In genomic region chr19:780935-781334, GRCh38 we compare ENCODE assay signal across 25 cellular contexts. TPM values are rescaled to one million over a fixed set of nuclear protein-coding genes. Genes with fewer than 3 reads are reported as not detected.
A peak's percentile ranks its signal among the peaks of the same experiment; 100 is the strongest.
DNase-seq lines count a peak whose midpoint lies in the region; ATAC-seq, FAIRE-seq and TF ChIP-seq lines count a peak whose summit lies in the region.
"Had no signal": no experiment of that assay in that cellular context is flagged by ENCODE, and none has a peak within 500 bp of the region (broad histone marks: within the 10 kb centered on the region; RNA-seq: fewer than 3 reads in every experiment).

No MANE protein-coding gene starts in this region.

- peak overlapping the region; percentile 22 for H3K4me3 ChIP-seq in Caco-2 (ENCODE audit: low read depth, low read length)
- H3K4me3 ChIP-seq in IMR-90 (ENCODE audit: insufficient read depth, low read depth, low read length): no peak overlapping the region
- no peak overlapping the region for H3K4me3 ChIP-seq in H1 (ENCODE audit: extremely low read depth in 1 of 4, insufficient read depth in 2 of 4, low read depth in 3 of 4, low read length in 4 of 4)
- no peak overlapping the region for H3K4me3 ChIP-seq in osteoblast (ENCODE audit: insufficient read depth, low read length)

- peaks cover 0 to 2% of the 10 kb centered on the region in 2 experiments; a peak in 2 of 4 replicates for H3K79me2 ChIP-seq in H1 (ENCODE audit: control insufficient read depth in 1 of 2, insufficient read depth in 2 of 2, low read length in 2 of 2)
- no peaks in the 10 kb centered on the region for H3K79me2 ChIP-seq in osteoblast (ENCODE audit: insufficient read depth, low read length)

- POLR2A ChIA-PET in Caco-2 (lab: Charles Lee) (interaction anchor here (1.1 kb wide), 1 partner anchor 9 kb away, joined by 6 read pairs; no protein-coding TSS in a partner anchor), IMR-90 (lab: Charles Lee; ENCODE audit: unreplicated experiment) (interaction anchor here (0.8 kb wide), 1 partner anchor 81 kb away, joined by 3 read pairs; no protein-coding TSS in a partner anchor), H1 (lab: Charles Lee; ENCODE audit: partially characterized antibody) (interaction anchor here (0.6 to 9.0 kb wide), 8 partner anchors 8 to 257 kb away, joined by 3 to 61 read pairs (median 10); partner anchors contain the start of gene PTBP1)

- H3K14ac ChIP-seq in IMR-90 (replicated peaks; ENCODE audit: low read depth, low read length) (no peak overlapping the region), H1 (ENCODE audit: insufficient read length) (no peak overlapping the region)

- ATAC-seq in IMR-90 (ENCODE audit: low read depth) (no peak), GM19351 (IDR thresholded peaks at IDR 0.05; ENCODE audit: unreplicated experiment) (no peak)

- no peaks in the 10 kb centered on the region for H3K36me3 ChIP-seq in Caco-2 (ENCODE audit: control insufficient read depth, insufficient read depth, low read length)
- H3K36me3 ChIP-seq in IMR-90 (ENCODE audit: control insufficient read depth, insufficient read depth, low read length): no peaks in the 10 kb centered on the region
- no peaks in the 10 kb centered on the region for H3K36me3 ChIP-seq in H1 (ENCODE audit: control insufficient read depth in 2 of 4, insufficient read depth in 4 of 4, low read length in 3 of 4)
- no peaks in the 10 kb centered on the region for H3K36me3 ChIP-seq in osteoblast (ENCODE audit: insufficient read depth, low read length)

- H3K9me3 Mint-ChIP-seq in Caco-2 (ENCODE audit: unreplicated experiment): no peaks in the 10 kb centered on the region
- H3K9me3 Mint-ChIP-seq: IgD-negative memory B cell had no signal

- no peak overlapping the region for H3K56ac ChIP-seq in IMR-90 (ENCODE audit: extremely low read depth, insufficient read depth, low read length)
- H3K56ac ChIP-seq in H1 (replicated peaks; ENCODE audit: insufficient read length, low read depth, low read length): no peak overlapping the region

- H3K36me3 Mint-ChIP-seq in Caco-2 (ENCODE audit: insufficient read depth, unreplicated experiment): peaks cover 53% of the 10 kb centered on the region
- H3K36me3 Mint-ChIP-seq: IgD-negative memory B cell had no signal

- intact Hi-C loops in Caco-2 (cut with micrococcal nuclease; ENCODE audit: unreplicated experiment): no loop called here
- intact Hi-C loops in IMR-90 (cut with micrococcal nuclease): no loop called here

- no peak overlapping the region for H2AFZ ChIP-seq in IMR-90 (replicated peaks; ENCODE audit: low read length, poor library complexity)
- H2AFZ ChIP-seq in H1 (ENCODE audit: low read length): no peak overlapping the region
- no peak overlapping the region for H2AFZ ChIP-seq in osteoblast (ENCODE audit: low read length)

- peak overlapping the region; percentile 91 for H3K27ac Mint-ChIP-seq in Caco-2 (ENCODE audit: unreplicated experiment)
- H3K27ac Mint-ChIP-seq: IgD-negative memory B cell had no signal

- H2BK15ac ChIP-seq in IMR-90 (ENCODE audit: low read depth, low read length) (no peak overlapping the region), H1 (ENCODE audit: low read length) (peak overlapping the region; percentile 95; the same call in 1 of the 2 replicates)

- dilution Hi-C loops in IMR-90 (cut with HindIII; ENCODE audit: low sequenced_read_pairs, unreplicated experiment): no loop called here

- H3K27ac ChIP-seq in IMR-90 (ENCODE audit: insufficient read depth, low read length): no peak overlapping the region
- no peak overlapping the region for H3K27ac ChIP-seq in H1 (ENCODE audit: low read depth, low read length)
- no peak overlapping the region for H3K27ac ChIP-seq in osteoblast (ENCODE audit: low read depth, low read length)
- H3K27ac ChIP-seq: C4-2B, HL-60 had no signal

- peaks cover 12% of the 10 kb centered on the region for H3K4me1 ChIP-seq in Caco-2
- H3K4me1 ChIP-seq in IMR-90 (ENCODE audit: control insufficient read depth, insufficient read depth, low read length): peaks cover 19% of the 10 kb centered on the region
- H3K4me1 ChIP-seq in H1 (replicated peaks in 1 of 4; ENCODE audit: control insufficient read depth in 3 of 4, insufficient read depth in 4 of 4, low read length in 3 of 4): peaks cover 7 to 16% (median 12%) of the 10 kb centered on the region in 4 experiments
- peaks cover 18% of the 10 kb centered on the region for H3K4me1 ChIP-seq in osteoblast (ENCODE audit: insufficient read depth, low read length)

- H2BK120ac ChIP-seq in IMR-90 (ENCODE audit: low read depth, low read length) (peak overlapping the region; percentile 59; the same call in 1 of the 2 replicates), H1 (replicated peaks; ENCODE audit: low read depth, low read length) (no peak overlapping the region)

- peak overlapping the region; percentile 66 for H2BK20ac ChIP-seq in IMR-90 (ENCODE audit: low read depth, low read length)
- peak overlapping the region; percentile 97; the same call in 1 of the 2 replicates for H2BK20ac ChIP-seq in H1 (ENCODE audit: low read length)

- H3K9ac ChIP-seq in IMR-90 (ENCODE audit: low read depth, low read length): no peak overlapping the region
- H3K9ac ChIP-seq in H1 (replicated peaks in 1 of 4; ENCODE audit: extremely low read depth in 1 of 4, low read depth in 3 of 4, low read length in 3 of 4): no peak overlapping the region

- CTCF ChIA-PET in Caco-2 (lab: Charles Lee) (no interaction called here), IMR-90 (lab: Yijun Ruan, JAX) (no interaction called here), H1 (lab: Charles Lee; ENCODE audit: partially characterized antibody) (interaction anchor here (1.3 to 2.5 kb wide), 2 partner anchors 11 to 76 kb away, joined by 3 to 10 read pairs; no protein-coding TSS in a partner anchor)

- H2AK5ac ChIP-seq in IMR-90 (ENCODE audit: low read depth, low read length): peak overlapping the region; percentile 27; the same call in 1 of the 2 replicates
- H2AK5ac ChIP-seq in H1 (ENCODE audit: low read depth, low read length): peak overlapping the region; percentile 93; the same call in 1 of the 2 replicates

- no peak for DNase-seq in Caco-2
- no peak for DNase-seq in IMR-90
- DNase-seq in H1 (ENCODE audit: low read depth in 1 of 2, low spot score in 2 of 2): no peak
- DNase-seq in osteoblast (ENCODE audit: insufficient read length, low spot score, missing footprints): peak; percentile 26
- no peak for DNase-seq in UCSD-AML1 (lab: John Stamatoyannopoulos, UW; ENCODE audit: unreplicated experiment)
- no peak for DNase-seq in activated naive CD4-positive, alpha-beta T cell (lab: John Stamatoyannopoulos, UW)
- DNase-seq: ACHN, AML-193, DMS79, MM.1S, NCI-H1092, NCI-H1436 treated with DMSO at 0.1 percent for 48 hours, NCI-H2029 treated with DMSO at 0.1 percent for 48 hours, NCI-H2171 treated with DMSO at 0.1 percent for 48 hours, NCI-H510A, NCI-H748 treated with DMSO at 0.1 percent for 48 hours, OCI-M1, SW 1271 had no signal

- no peaks in the 10 kb centered on the region for H3K23me2 ChIP-seq in H1 (ENCODE audit: low read depth, low read length)

- WGBS in IMR-90 (ENCODE audit: extremely low coverage in 2 of 2, insufficient read length in 1 of 2), 2 experiments: 80% methylated on average over 10 of the region's 15 CpGs; no CpG with 5 or more reads in 1 of the 2 experiments
- WGBS in H1 (ENCODE audit: extremely low coverage in 1 of 2, insufficient coverage in 1 of 2, insufficient read length in 1 of 2, insufficient replicate concordance in 2 of 2, low coverage in 1 of 2, low lambda C conversion rate in 2 of 2, missing lambda C conversion rate in 1 of 2), 2 experiments: 95% methylated on average over 15 of the region's 15 CpGs; no CpG with 5 or more reads in 1 of the 2 experiments

- H4K5ac ChIP-seq in IMR-90 (ENCODE audit: low read depth, low read length): no peak overlapping the region
- no peak overlapping the region for H4K5ac ChIP-seq in H1 (ENCODE audit: insufficient read length, low read depth, low read length)

- TF ChIP-seq POLR2A in IMR-90 (IDR thresholded peaks at IDR 0.05; ENCODE audit: low read depth, low read length) (no peak), H1 (IDR thresholded peaks at IDR 0.05; ENCODE audit: control extremely low read depth in 1 of 2, low read depth in 2 of 2, low read length in 2 of 2) (no peak)

- H3K79me1 ChIP-seq in IMR-90 (ENCODE audit: low read depth in 1 of 2, low read length in 2 of 2) (peaks cover 2 to 38% of the 10 kb centered on the region in 2 experiments; a peak in 2 of 4 replicates), H1 (ENCODE audit: low read depth, low read length) (no peaks in the 10 kb centered on the region; the same call in 1 of the 2 replicates)

- H2BK12ac ChIP-seq in H1 (ENCODE audit: low read depth, low read length): peak overlapping the region; percentile 84

- H4K20me1 ChIP-seq in IMR-90 (ENCODE audit: insufficient read depth, low read length) (peaks cover 3% of the 10 kb centered on the region; the same call in 1 of the 2 replicates), H1 (replicated peaks in 1 of 2; ENCODE audit: control insufficient read depth in 1 of 2, insufficient read depth in 2 of 2, low read length in 2 of 2) (no peaks in the 10 kb centered on the region), osteoblast (ENCODE audit: insufficient read depth, low read length) (no peaks in the 10 kb centered on the region)

- H3K9me1 ChIP-seq in IMR-90 (ENCODE audit: insufficient read depth, low read length): peaks cover 15% of the 10 kb centered on the region

- H3K18ac ChIP-seq in IMR-90 (ENCODE audit: low read depth, low read length) (no peak overlapping the region), H1 (ENCODE audit: extremely low read depth, low read length) (peak overlapping the region; percentile 96; the same call in 1 of the 2 replicates)

- no peak for TF ChIP-seq RAD21 in IMR-90 (IDR thresholded peaks at IDR 0.05; ENCODE audit: low read length)
- no peak for TF ChIP-seq RAD21 in H1 (IDR thresholded peaks at IDR 0.05 in 1 of 2, conservative IDR thresholded peaks at IDR 0.05 in 1 of 2; ENCODE audit: low read depth in 2 of 2, low read length in 2 of 2)

- peak overlapping the region; percentile 94 for H3K4me3 Mint-ChIP-seq in Caco-2 (ENCODE audit: unreplicated experiment)
- H3K4me3 Mint-ChIP-seq: IgD-negative memory B cell had no signal

- H3K23ac ChIP-seq in IMR-90 (ENCODE audit: low read depth, low read length) (no peak overlapping the region), H1 (ENCODE audit: insufficient read length) (no peak overlapping the region)

- no peak for FAIRE-seq in H1 (lab: Jason Lieb, UNC)

- peaks cover 6% of the 10 kb centered on the region for H3K4me1 Mint-ChIP-seq in Caco-2 (ENCODE audit: low read depth, unreplicated experiment)
- H3K4me1 Mint-ChIP-seq: IgD-negative memory B cell had no signal

- H4K91ac ChIP-seq in IMR-90 (ENCODE audit: insufficient read depth, low read depth, low read length) (peak overlapping the region; percentile 55), H1 (replicated peaks; ENCODE audit: insufficient read length, low read length) (no peak overlapping the region)

- no peak for TF ChIP-seq EP300 in H1 (IDR thresholded peaks at IDR 0.05; ENCODE audit: borderline replicate concordance in 1 of 2, low read depth in 2 of 2, low read length in 2 of 2)

- H3K4me2 ChIP-seq in IMR-90 (ENCODE audit: low read depth, low read length): no peak overlapping the region
- H3K4me2 ChIP-seq in H1 (ENCODE audit: insufficient read depth in 1 of 2, low read depth in 2 of 2, low read length in 2 of 2): no peak overlapping the region
- H3K4me2 ChIP-seq in osteoblast (ENCODE audit: insufficient read depth, low read length): no peak overlapping the region

- no TSS peak for BruUV-seq in Caco-2 (replicated peaks; lab: Mats Ljungman, UMichigan)
- BruUV-seq in IMR-90 (replicated peaks; lab: Mats Ljungman, UMichigan): no TSS peak

- no peaks in the 10 kb centered on the region for H3K9me3 ChIP-seq in Caco-2
- H3K9me3 ChIP-seq in IMR-90 (ENCODE audit: control insufficient read depth, insufficient read depth, low read length): no peaks in the 10 kb centered on the region
- H3K9me3 ChIP-seq in H1 (ENCODE audit: insufficient read depth in 2 of 2, low read depth in 1 of 2, low read length in 1 of 2): no peaks in the 10 kb centered on the region
- no peaks in the 10 kb centered on the region for H3K9me3 ChIP-seq in osteoblast (ENCODE audit: low read depth, low read length)
- H3K9me3 ChIP-seq: HAP-1 had no signal

- TF ChIP-seq CTCF in Caco-2 (IDR thresholded peaks at IDR 0.05; ENCODE audit: insufficient read depth in 1 of 2, low read depth in 1 of 2, low read length in 1 of 2, severe bottlenecking in 1 of 2, unreplicated experiment in 1 of 2) (no peak), IMR-90 (conservative IDR thresholded peaks at IDR 0.05; ENCODE audit: low read depth, low read length) (no peak), H1 (IDR thresholded peaks at IDR 0.05; ENCODE audit: control extremely low read depth in 1 of 3, insufficient read depth in 1 of 3, low read depth in 1 of 3, low read length in 3 of 3) (no peak), osteoblast (IDR thresholded peaks at IDR 0.05; ENCODE audit: extremely low read depth, low read depth, low read length) (no peak)

- H2BK5ac ChIP-seq in IMR-90 (ENCODE audit: low read depth, low read length, poor library complexity, severe bottlenecking): no peak overlapping the region
- peak overlapping the region; percentile 71; the same call in 1 of the 2 replicates for H2BK5ac ChIP-seq in H1 (ENCODE audit: low read depth, low read length)

- H2AK9ac ChIP-seq in IMR-90 (replicated peaks; ENCODE audit: low read depth, low read length, poor library complexity): peak overlapping the region; percentile 52

- H3K27me3 Mint-ChIP-seq in Caco-2 (ENCODE audit: insufficient read depth, unreplicated experiment): no peaks in the 10 kb centered on the region

- H4K8ac ChIP-seq in IMR-90 (ENCODE audit: low read depth in 2 of 2, low read length in 2 of 2) (no peak overlapping the region), H1 (ENCODE audit: extremely low read depth, insufficient read depth, low read length) (no peak overlapping the region)

- peak overlapping the region; percentile 74 for H3K4ac ChIP-seq in IMR-90 (ENCODE audit: low read depth, low read length)
- no peak overlapping the region for H3K4ac ChIP-seq in H1 (replicated peaks; ENCODE audit: insufficient read length, low read depth, low read length)

- in situ Hi-C loops in IMR-90 (cut with MboI; ENCODE audit: low sequenced_read_pairs): no loop called here

- H3K27me3 ChIP-seq in Caco-2 (replicated peaks; ENCODE audit: control insufficient read depth, insufficient read depth, low read length): no peaks in the 10 kb centered on the region
- H3K27me3 ChIP-seq in IMR-90 (ENCODE audit: control insufficient read depth, insufficient read depth, low read length): no peaks in the 10 kb centered on the region
- H3K27me3 ChIP-seq in H1 (replicated peaks in 1 of 4; ENCODE audit: control insufficient read depth in 3 of 4, extremely low read depth in 1 of 4, insufficient read depth in 3 of 4, low read length in 3 of 4): no peaks in the 10 kb centered on the region
- no peaks in the 10 kb centered on the region for H3K27me3 ChIP-seq in osteoblast (ENCODE audit: insufficient read depth, low read length)

RNA-seq across cellular contexts. Expression of gene PTBP1, which starts 16.3 kb away (rescaled TPM):
- total RNA-seq in Caco-2 (2022) (510 and 522 TPM in 2 replicates), IMR-90 (2012; rRNA removed) (95.5 and 146 TPM in 2 replicates), osteoblast (106 and 124 TPM in 2 replicates)
- polyA plus RNA-seq in IMR-90 (2012; rRNA removed) (269 and 483 TPM in 2 replicates), H1 (2011; rRNA removed) (528 and 645 TPM in 2 replicates)
- polyA plus RNA-seq in IMR-90 (2012; cell fraction: cytosol; rRNA removed): 96.3 and 257 TPM in 2 replicates
- polyA plus RNA-seq in IMR-90 (2012; cell fraction: nucleus; rRNA removed; ENCODE audit: low replicate concordance): 324 and 629 TPM in 2 replicates
- total RNA-seq in H1 (2021; fragmentation: NEBNext Ultra II Directional; extraction: Animal tissue kit (Norgen Biotek cat#: 25700)): 873 and 888 TPM in 2 replicates
- 260 TPM for polyA plus RNA-seq in H1 (2011; cell fraction: cytosol; rRNA removed)
- polyA plus RNA-seq in H1 (2011; cell fraction: nucleus; rRNA removed): 826 TPM
- polyA plus RNA-seq in H1 (2012, experiment 1 of 2): 649 to 848 TPM (median 690 TPM) in 4 replicates
- 847 TPM for polyA plus RNA-seq in H1 (2012, experiment 2 of 2)
- 606 TPM for polyA plus RNA-seq in H1 (2013, experiment 1 of 2)
- 550 TPM for polyA plus RNA-seq in H1 (2013, experiment 2 of 2)
- polyA minus RNA-seq in H1 (2011; rRNA and poly(A)+ RNA removed): 439 and 460 TPM in 2 replicates
- 362 TPM for polyA minus RNA-seq in H1 (2011; cell fraction: cytosol; rRNA and poly(A)+ RNA removed)
- polyA minus RNA-seq in H1 (2011; cell fraction: nucleus; rRNA and poly(A)+ RNA removed): 312 TPM

RNA-seq across cellular contexts. Expression of gene MISP, which starts 30.0 kb away (rescaled TPM):
- total RNA-seq in Caco-2 (2022) (27.8 and 36.4 TPM in 2 replicates), IMR-90 (2012; rRNA removed) (not detected in 2 replicates), osteoblast (0.36 and 0.59 TPM in 2 replicates)
- polyA plus RNA-seq in IMR-90 (2012; rRNA removed) (0.03 TPM in 1 of 2 replicates, not detected in the other), H1 (2011; rRNA removed) (0.45 and 0.52 TPM in 2 replicates)
- polyA plus RNA-seq in IMR-90 (2012; cell fraction: cytosol; rRNA removed): 0.02 TPM in 1 of 2 replicates, not detected in the other
- polyA plus RNA-seq in IMR-90 (2012; cell fraction: nucleus; rRNA removed; ENCODE audit: low replicate concordance): 0.11 and 0.13 TPM in 2 replicates
- 0.43 and 0.54 TPM in 2 replicates for total RNA-seq in H1 (2021; fragmentation: NEBNext Ultra II Directional; extraction: Animal tissue kit (Norgen Biotek cat#: 25700))
- polyA plus RNA-seq in H1 (2011; cell fraction: cytosol; rRNA removed): 0.45 TPM
- 0.77 TPM for polyA plus RNA-seq in H1 (2011; cell fraction: nucleus; rRNA removed)
- polyA plus RNA-seq in H1 (2012, experiment 1 of 2): 0.35 to 0.93 TPM (median 0.72 TPM) in 4 replicates
- 0.84 TPM for polyA plus RNA-seq in H1 (2012, experiment 2 of 2)
- polyA plus RNA-seq in H1 (2013, experiment 1 of 2): 0.26 TPM
- polyA plus RNA-seq in H1 (2013, experiment 2 of 2): 0.39 TPM
- polyA minus RNA-seq in H1 (2011; rRNA and poly(A)+ RNA removed): 0.41 and 0.46 TPM in 2 replicates
- polyA minus RNA-seq in H1 (2011; cell fraction: cytosol; rRNA and poly(A)+ RNA removed): 1.2 TPM
- 0.60 TPM for polyA minus RNA-seq in H1 (2011; cell fraction: nucleus; rRNA and poly(A)+ RNA removed)
- polyA plus RNA-seq: IgD-negative memory B cell had no signal

RNA-seq across cellular contexts. Expression of gene PLPPR3, which starts 40.8 kb away (rescaled TPM):
- total RNA-seq in Caco-2 (2022) (5.1 and 7.1 TPM in 2 replicates), IMR-90 (2012; rRNA removed) (0.36 and 0.56 TPM in 2 replicates), osteoblast (0.36 TPM in 1 of 2 replicates, not detected in the other)
- polyA plus RNA-seq in IMR-90 (2012; rRNA removed) (1.2 and 2.0 TPM in 2 replicates), H1 (2011; rRNA removed) (76.4 and 109 TPM in 2 replicates)
- 1.0 and 4.3 TPM in 2 replicates for polyA plus RNA-seq in IMR-90 (2012; cell fraction: cytosol; rRNA removed)
- 1.4 and 3.6 TPM in 2 replicates for polyA plus RNA-seq in IMR-90 (2012; cell fraction: nucleus; rRNA removed; ENCODE audit: low replicate concordance)
- 66.2 and 71.7 TPM in 2 replicates for total RNA-seq in H1 (2021; fragmentation: NEBNext Ultra II Directional; extraction: Animal tissue kit (Norgen Biotek cat#: 25700))
- 66.5 TPM for polyA plus RNA-seq in H1 (2011; cell fraction: cytosol; rRNA removed)
- polyA plus RNA-seq in H1 (2011; cell fraction: nucleus; rRNA removed): 89.7 TPM
- 24.6 to 62.3 TPM (median 53.0 TPM) in 4 replicates for polyA plus RNA-seq in H1 (2012, experiment 1 of 2)
- polyA plus RNA-seq in H1 (2012, experiment 2 of 2): 35.8 TPM
- polyA plus RNA-seq in H1 (2013, experiment 1 of 2): 66.3 TPM
- 72.6 TPM for polyA plus RNA-seq in H1 (2013, experiment 2 of 2)
- 39.8 and 46.2 TPM in 2 replicates for polyA minus RNA-seq in H1 (2011; rRNA and poly(A)+ RNA removed)
- 66.8 TPM for polyA minus RNA-seq in H1 (2011; cell fraction: cytosol; rRNA and poly(A)+ RNA removed)
- 32.2 TPM for polyA minus RNA-seq in H1 (2011; cell fraction: nucleus; rRNA and poly(A)+ RNA removed)
- total RNA-seq: HT1080, LHCN-M2 had no signal
- polyA plus RNA-seq: IgD-negative memory B cell had no signal

RNA-seq across cellular contexts. Expression of gene AZU1, which starts 46.7 kb away (rescaled TPM):
- not detected in 2 replicates for total RNA-seq in Caco-2 (2022)
- total RNA-seq in IMR-90 (2012; rRNA removed): not detected in 2 replicates
- polyA plus RNA-seq in IMR-90 (2012; rRNA removed): 0.12 TPM in 1 of 2 replicates, not detected in the other
- 0.04 TPM in 1 of 2 replicates, not detected in the other for polyA plus RNA-seq in IMR-90 (2012; cell fraction: cytosol; rRNA removed)
- 2.3 and 4.0 TPM in 2 replicates for polyA plus RNA-seq in IMR-90 (2012; cell fraction: nucleus; rRNA removed; ENCODE audit: low replicate concordance)
- total RNA-seq in H1 (2021; fragmentation: NEBNext Ultra II Directional; extraction: Animal tissue kit (Norgen Biotek cat#: 25700)): 0.80 and 1.7 TPM in 2 replicates
- polyA plus RNA-seq in H1 (2011; rRNA removed): 1.3 and 2.7 TPM in 2 replicates
- polyA plus RNA-seq in H1 (2011; cell fraction: cytosol; rRNA removed): 1.1 TPM
- 5.9 TPM for polyA plus RNA-seq in H1 (2011; cell fraction: nucleus; rRNA removed)
- polyA plus RNA-seq in H1 (2012, experiment 1 of 2): 0.33 to 1.8 TPM (median 1.0 TPM) in 4 replicates
- 0.26 TPM for polyA plus RNA-seq in H1 (2012, experiment 2 of 2)
- 0.41 TPM for polyA plus RNA-seq in H1 (2013, experiment 1 of 2)
- polyA plus RNA-seq in H1 (2013, experiment 2 of 2): 0.55 TPM
- 0.29 TPM in 1 of 2 replicates, not detected in the other for polyA minus RNA-seq in H1 (2011; rRNA and poly(A)+ RNA removed)
- polyA minus RNA-seq in H1 (2011; cell fraction: cytosol; rRNA and poly(A)+ RNA removed): 1.3 TPM
- polyA minus RNA-seq in H1 (2011; cell fraction: nucleus; rRNA and poly(A)+ RNA removed): not detected
- not detected in 2 replicates for total RNA-seq in osteoblast
- total RNA-seq: HT1080, LHCN-M2 had no signal
- polyA plus RNA-seq: IgD-negative memory B cell had no signal

RNA-seq across cellular contexts. Expression of gene PRTN3, which starts 59.9 kb away (rescaled TPM):
- 0.29 TPM in 1 of 2 replicates, not detected in the other for total RNA-seq in Caco-2 (2022)
- total RNA-seq in IMR-90 (2012; rRNA removed): not detected in 2 replicates
- not detected in 2 replicates for polyA plus RNA-seq in IMR-90 (2012; rRNA removed)
- polyA plus RNA-seq in IMR-90 (2012; cell fraction: cytosol; rRNA removed): not detected in 2 replicates
- polyA plus RNA-seq in IMR-90 (2012; cell fraction: nucleus; rRNA removed; ENCODE audit: low replicate concordance): not detected in 2 replicates
- 0.39 and 0.42 TPM in 2 replicates for total RNA-seq in H1 (2021; fragmentation: NEBNext Ultra II Directional; extraction: Animal tissue kit (Norgen Biotek cat#: 25700))
- 2.1 and 3.1 TPM in 2 replicates for polyA plus RNA-seq in H1 (2011; rRNA removed)
- polyA plus RNA-seq in H1 (2011; cell fraction: cytosol; rRNA removed): 0.88 TPM
- polyA plus RNA-seq in H1 (2011; cell fraction: nucleus; rRNA removed): 1.6 TPM
- 0.60 to 0.87 TPM (median 0.71 TPM) in 3 of 4 replicates, not detected in the other for polyA plus RNA-seq in H1 (2012, experiment 1 of 2)
- polyA plus RNA-seq in H1 (2012, experiment 2 of 2): 0.89 TPM
- polyA plus RNA-seq in H1 (2013, experiment 1 of 2): 1.0 TPM
- polyA plus RNA-seq in H1 (2013, experiment 2 of 2): 1.2 TPM
- 0.24 TPM in 1 of 2 replicates, not detected in the other for polyA minus RNA-seq in H1 (2011; rRNA and poly(A)+ RNA removed)
- polyA minus RNA-seq in H1 (2011; cell fraction: cytosol; rRNA and poly(A)+ RNA removed): not detected
- polyA minus RNA-seq in H1 (2011; cell fraction: nucleus; rRNA and poly(A)+ RNA removed): not detected
- not detected in 2 replicates for total RNA-seq in osteoblast
- total RNA-seq: HT1080, LHCN-M2 had no signal
- polyA plus RNA-seq: IgD-negative memory B cell had no signal

Comparison
In these comparisons a context has a peak if more than half of its experiments do, and no peak if none do; other contexts are left out.
1. RNA of gene MISP, which starts 30.0 kb away (total RNA-seq): 27.8 to 36.4 TPM in Caco-2; 0.43 to 0.54 TPM in H1, 0.36 to 0.59 TPM in osteoblast and not detected in IMR-90; every median in the first group is over 10 times any median in the second.